ENCODE assay signal across 1 cellular context in genomic region chr16:85850344-85850880, GRCh38.
A peak's percentile ranks its signal among the peaks of the same experiment; 100 is the strongest.
TF ChIP-seq lines count a peak whose summit lies in the region.

No MANE protein-coding gene starts in this region.

TF ChIP-seq in K562, 482 proteins besides CTCF, POLR2A, EP300 and RAD21 (continued from another document and continues in another):
- TF ChIP-seq MGA (IDR thresholded peaks at IDR 0.05) (no peak), HNRNPH1 (optimal IDR thresholded peaks at IDR 0.05; ENCODE audit: low read depth, low read length) (no peak), TRIM25 (IDR thresholded peaks at IDR 0.05; ENCODE audit: borderline replicate concordance) (no peak), KLF10 (CRISPR knock-in tag; IDR thresholded peaks at IDR 0.05) (no peak), TCFL5 (CRISPR knock-in tag; conservative IDR thresholded peaks at IDR 0.05) (no peak), TBP (optimal IDR thresholded peaks at IDR 0.05; ENCODE audit: low read depth, low read length) (no peak), ATF4 (CRISPR knock-in tag; IDR thresholded peaks at IDR 0.05) (peak; percentile 52; the same call in 1 of the 2 replicates), L3MBTL2 (IDR thresholded peaks at IDR 0.05) (no peak), POLR2B (IDR thresholded peaks at IDR 0.05; ENCODE audit: low read depth, partially characterized antibody) (no peak), ZNF165 (CRISPR knock-in tag; IDR thresholded peaks at IDR 0.05; ENCODE audit: borderline replicate concordance) (no peak), ZNF830 (CRISPR knock-in tag; IDR thresholded peaks at IDR 0.05) (no peak), PRMT5 (CRISPR knock-in tag; IDR thresholded peaks at IDR 0.05) (no peak), ATF1 (CRISPR knock-in tag; IDR thresholded peaks at IDR 0.05) (no peak), ATF1 (tag; IDR thresholded peaks at IDR 0.05) (peak; percentile 66), NR2C1 (IDR thresholded peaks at IDR 0.05) (peak; percentile 88), NR2C1 (tag; IDR thresholded peaks at IDR 0.05) (peak; percentile 95), NCOR1 (IDR thresholded peaks at IDR 0.05) (peak; percentile 63), ARNT (IDR thresholded peaks at IDR 0.05) (no peak), MXD1 (CRISPR knock-in tag; IDR thresholded peaks at IDR 0.05; ENCODE audit: borderline replicate concordance, poor library complexity, severe bottlenecking) (no peak), MTA1 (IDR thresholded peaks at IDR 0.05; ENCODE audit: borderline replicate concordance) (no peak), MXI1 (IDR thresholded peaks at IDR 0.05; ENCODE audit: low read depth, low read length) (no peak), MIER1 (IDR thresholded peaks at IDR 0.05; ENCODE audit: low read depth) (no peak), ZZZ3 (IDR thresholded peaks at IDR 0.05) (no peak), MYC (IDR thresholded peaks at IDR 0.05; ENCODE audit: low read depth, low read length) (no peak), MYC (CRISPR knock-in tag; IDR thresholded peaks at IDR 0.05; ENCODE audit: borderline replicate concordance, low read depth) (no peak), SRF (CRISPR knock-in tag; IDR thresholded peaks at IDR 0.05) (no peak), UBTF (IDR thresholded peaks at IDR 0.05; ENCODE audit: borderline replicate concordance in 1 of 2, low read depth in 2 of 2, low read length in 2 of 2) (no peak), BCL6 (CRISPR knock-in tag; IDR thresholded peaks at IDR 0.05) (no peak), SMAD3 (CRISPR knock-in tag; conservative IDR thresholded peaks at IDR 0.05) (0 out of 2 replicates have a peak, but pooled peaks have one; percentile 24), NRF1 (conservative IDR thresholded peaks at IDR 0.05 in 1 of 2, IDR thresholded peaks at IDR 0.05 in 1 of 2) (0 out of 4 replicates have a peak, but pooled peaks of 1 of the 2 experiments have one; percentile 21), ZNF316 (IDR thresholded peaks at IDR 0.05) (no peak), ARID3A (IDR thresholded peaks at IDR 0.05; ENCODE audit: borderline replicate concordance, low read depth, low read length) (no peak), RBFOX2 (IDR thresholded peaks at IDR 0.05; ENCODE audit: low read depth, low read length) (0 out of 2 replicates have a peak, but pooled peaks have one; percentile 22), C11orf30 (IDR thresholded peaks at IDR 0.05; ENCODE audit: low read depth) (peak; percentile 72; the same call in 1 of the 2 replicates), CHD2 (IDR thresholded peaks at IDR 0.05; ENCODE audit: low read depth, low read length) (no peak), NR4A1 (CRISPR knock-in tag; IDR thresholded peaks at IDR 0.05) (no peak), NR4A1 (tag; IDR thresholded peaks at IDR 0.05) (peak; percentile 53; the same call in 1 of the 2 replicates), SNIP1 (IDR thresholded peaks at IDR 0.05; ENCODE audit: low read depth) (no peak), E2F3 (CRISPR knock-in tag; IDR thresholded peaks at IDR 0.05) (no peak), FOXJ2 (tag; IDR thresholded peaks at IDR 0.05) (no peak), ZNF143 (CRISPR knock-in tag; IDR thresholded peaks at IDR 0.05) (no peak), ZSCAN29 (IDR thresholded peaks at IDR 0.05) (no peak), EP400 (IDR thresholded peaks at IDR 0.05) (no peak), ATF2 (CRISPR knock-in tag; IDR thresholded peaks at IDR 0.05) (no peak), HMG20B (CRISPR knock-in tag; IDR thresholded peaks at IDR 0.05) (no peak), CHCHD3 (CRISPR knock-in tag; IDR thresholded peaks at IDR 0.05) (no peak), PCBP2 (IDR thresholded peaks at IDR 0.05; ENCODE audit: low read depth, low read length, poor library complexity, severe bottlenecking) (no peak), ZNF354B (CRISPR knock-in tag; IDR thresholded peaks at IDR 0.05) (no peak), FOXK2 (conservative IDR thresholded peaks at IDR 0.05 in 1 of 2, IDR thresholded peaks at IDR 0.05 in 1 of 2; ENCODE audit: low read depth in 2 of 2) (no peak)
